16 cellular contexts compared by ENCODE assay signal in the genomic region with DNA sequence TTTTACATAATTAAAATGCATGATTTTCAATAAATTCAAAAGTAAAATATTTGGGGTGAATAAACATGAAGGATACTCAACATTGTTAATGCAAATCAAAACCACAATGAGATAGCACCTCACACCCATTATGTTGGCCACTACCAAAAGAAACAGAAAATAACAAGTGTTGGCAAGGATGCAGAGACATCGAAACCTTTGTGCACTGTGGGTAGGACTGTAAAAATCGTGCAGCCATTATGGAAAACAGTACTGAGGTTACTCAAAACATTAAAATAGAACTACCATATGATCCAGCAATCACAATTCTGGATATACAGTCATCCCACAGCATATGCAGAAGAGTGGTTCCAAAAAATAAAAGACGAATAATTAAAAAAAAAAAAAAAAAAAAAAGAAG. TPM values are rescaled to one million over a fixed set of nuclear protein-coding genes. Genes with fewer than 3 reads are reported as not detected.
DNase-seq lines count a peak whose midpoint lies in the region; ATAC-seq lines count a peak whose summit lies in the region.
"Had no signal": no experiment of that assay in that cellular context is flagged by ENCODE, and none has a peak within 500 bp of the region (broad histone marks: within the 10 kb centered on the region; RNA-seq: fewer than 3 reads in every experiment).

No MANE protein-coding gene starts in this region.

- H3K36me3 Mint-ChIP-seq in activated CD4-positive, alpha-beta T cell treated with anti-CD3 and anti-CD28 coated beads for 36 hours (ENCODE audit: low read depth) = peaks cover 42% of the 10 kb centered on the region
- H3K36me3 Mint-ChIP-seq in activated CD4-positive, alpha-beta T cell treated with anti-CD3 and anti-CD28 coated beads, Interleukin-2, amount 10 ng/mL, durations not matched to agents 7 days and 5 days (ENCODE audit: low read depth) = peaks cover 50% of the 10 kb centered on the region
- H3K36me3 Mint-ChIP-seq in activated naive CD8-positive, alpha-beta T cell treated with anti-CD3 and anti-CD28 coated beads, Interleukin-2, amount 50 U/mL, for 24 hours (ENCODE audit: low read depth) = peaks cover 48% of the 10 kb centered on the region
- peaks cover 37% of the 10 kb centered on the region for H3K36me3 Mint-ChIP-seq in activated naive CD8-positive, alpha-beta T cell treated with anti-CD3 and anti-CD28 coated beads for 36 hours
- peaks cover 7% of the 10 kb centered on the region for H3K36me3 Mint-ChIP-seq in central memory CD8-positive, alpha-beta T cell (ENCODE audit: insufficient read depth)

- peaks cover 10% of the 10 kb centered on the region for H3K9me3 Mint-ChIP-seq in activated CD4-positive, alpha-beta T cell treated with anti-CD3 and anti-CD28 coated beads for 36 hours (ENCODE audit: low read depth)
- H3K9me3 Mint-ChIP-seq in activated CD4-positive, alpha-beta T cell treated with anti-CD3 and anti-CD28 coated beads, Interleukin-2, amount 10 ng/mL, durations not matched to agents 7 days and 5 days = peaks cover 18% of the 10 kb centered on the region
- no peaks in the 10 kb centered on the region for H3K9me3 Mint-ChIP-seq in activated naive CD8-positive, alpha-beta T cell treated with anti-CD3 and anti-CD28 coated beads, Interleukin-2, amount 50 U/mL, for 24 hours
- peaks cover 10% of the 10 kb centered on the region for H3K9me3 Mint-ChIP-seq in activated naive CD8-positive, alpha-beta T cell treated with anti-CD3 and anti-CD28 coated beads for 36 hours
- peaks cover 9% of the 10 kb centered on the region for H3K9me3 Mint-ChIP-seq in central memory CD8-positive, alpha-beta T cell

- H3K36me3 ChIP-seq in Karpas-422 (ENCODE audit: insufficient read depth, low read length) = peaks cover 26% of the 10 kb centered on the region
- H3K36me3 ChIP-seq: HAP-1 had no signal

- CTCF ChIA-PET in activated CD4-positive, alpha-beta T cell treated with anti-CD3 and anti-CD28 coated beads for 36 hours (lab: Charles Lee) = no interaction called here
- CTCF ChIA-PET in activated CD4-positive, alpha-beta T cell treated with anti-CD3 and anti-CD28 coated beads, Interleukin-2, amount 10 ng/mL, durations not matched to agents 7 days and 5 days (lab: Charles Lee) = no interaction called here

- H3K79me2 ChIP-seq in Karpas-422 (ENCODE audit: low read length) = peaks cover 98% of the 10 kb centered on the region

- H3K4me2 ChIP-seq in Karpas-422 (ENCODE audit: low read depth, low read length, poor library complexity, severe bottlenecking) = no peak overlapping the region

- H3K27me3 Mint-ChIP-seq in activated CD4-positive, alpha-beta T cell treated with anti-CD3 and anti-CD28 coated beads for 36 hours = no peaks in the 10 kb centered on the region
- H3K27me3 Mint-ChIP-seq in activated CD4-positive, alpha-beta T cell treated with anti-CD3 and anti-CD28 coated beads, Interleukin-2, amount 10 ng/mL, durations not matched to agents 7 days and 5 days = no peaks in the 10 kb centered on the region
- H3K27me3 Mint-ChIP-seq in activated naive CD8-positive, alpha-beta T cell treated with anti-CD3 and anti-CD28 coated beads, Interleukin-2, amount 50 U/mL, for 24 hours = no peaks in the 10 kb centered on the region
- no peaks in the 10 kb centered on the region for H3K27me3 Mint-ChIP-seq in activated naive CD8-positive, alpha-beta T cell treated with anti-CD3 and anti-CD28 coated beads for 36 hours
- H3K27me3 Mint-ChIP-seq in central memory CD8-positive, alpha-beta T cell = no peaks in the 10 kb centered on the region
- H3K27me3 Mint-ChIP-seq: CD8-positive, alpha-beta memory T cell had no signal

- no peaks in the 10 kb centered on the region for H4K20me1 ChIP-seq in Karpas-422 (ENCODE audit: insufficient read depth, low read depth, low read length)

- POLR2A ChIA-PET in activated CD4-positive, alpha-beta T cell treated with anti-CD3 and anti-CD28 coated beads for 36 hours (lab: Charles Lee) = no interaction called here
- POLR2A ChIA-PET in activated CD4-positive, alpha-beta T cell treated with anti-CD3 and anti-CD28 coated beads, Interleukin-2, amount 10 ng/mL, durations not matched to agents 7 days and 5 days (lab: Charles Lee) = no interaction called here

- no peak overlapping the region for H2AFZ ChIP-seq in Karpas-422 (ENCODE audit: low read length)

- no peaks in the 10 kb centered on the region for H3K9me2 ChIP-seq in Karpas-422 (replicated peaks; ENCODE audit: insufficient read depth, low read length)

- H3K27ac ChIP-seq in Karpas-422 (ENCODE audit: low read length) = no peak overlapping the region
- H3K27ac ChIP-seq: 22Rv1 had no signal

- no peak for DNase-seq in activated CD4-positive, alpha-beta T cell treated with anti-CD3 and anti-CD28 coated beads for 36 hours
- DNase-seq in activated CD4-positive, alpha-beta T cell treated with anti-CD3 and anti-CD28 coated beads, Interleukin-2, amount 10 ng/mL, durations not matched to agents 7 days and 5 days = no peak
- DNase-seq in activated naive CD8-positive, alpha-beta T cell treated with anti-CD3 and anti-CD28 coated beads, Interleukin-2, amount 50 U/mL, for 24 hours = no peak
- DNase-seq in activated naive CD8-positive, alpha-beta T cell treated with anti-CD3 and anti-CD28 coated beads for 36 hours = no peak
- DNase-seq in central memory CD8-positive, alpha-beta T cell (ENCODE audit: low spot score in 2 of 2) = no peak
- no peak for DNase-seq in stimulated activated naive CD8-positive, alpha-beta T cell treated with anti-CD3 and anti-CD28 coated beads, Interleukin-15, Interleukin-2, amounts not matched to agents 100 U/mL and 50 U/mL, for 24 hours
- DNase-seq in Karpas-422 = no peak
- DNase-seq: Caco-2; CD8-positive, alpha-beta memory T cell; DND-41; GDM1; GOT3 had no signal

- intact Hi-C loops in activated CD4-positive, alpha-beta T cell treated with anti-CD3 and anti-CD28 coated beads for 36 hours (cut with DNase I, micrococcal nuclease) = loop anchor here in 1 of 2 experiments (5.0 kb wide), 1 partner anchor 34 kb away; no protein-coding TSS in a partner anchor

- H3K9me3 ChIP-seq in Karpas-422 (ENCODE audit: low read length) = peaks cover 4% of the 10 kb centered on the region; the same call in 1 of the 2 replicates
- H3K9me3 ChIP-seq: Caco-2 had no signal

- H3K27me3 ChIP-seq in Karpas-422 (ENCODE audit: low read length) = no peaks in the 10 kb centered on the region

- peaks cover 52% of the 10 kb centered on the region for H3K4me1 ChIP-seq in Karpas-422 (ENCODE audit: low read length)

- no peak overlapping the region for H3K4me3 ChIP-seq in Karpas-422 (ENCODE audit: low read length)
- H3K4me3 ChIP-seq: HAP-1 had no signal

- peaks cover 52% of the 10 kb centered on the region for H3K4me1 Mint-ChIP-seq in activated CD4-positive, alpha-beta T cell treated with anti-CD3 and anti-CD28 coated beads for 36 hours
- peaks cover 53% of the 10 kb centered on the region for H3K4me1 Mint-ChIP-seq in activated CD4-positive, alpha-beta T cell treated with anti-CD3 and anti-CD28 coated beads, Interleukin-2, amount 10 ng/mL, durations not matched to agents 7 days and 5 days
- H3K4me1 Mint-ChIP-seq in activated naive CD8-positive, alpha-beta T cell treated with anti-CD3 and anti-CD28 coated beads, Interleukin-2, amount 50 U/mL, for 24 hours = peaks cover 61% of the 10 kb centered on the region
- peaks cover 38% of the 10 kb centered on the region for H3K4me1 Mint-ChIP-seq in activated naive CD8-positive, alpha-beta T cell treated with anti-CD3 and anti-CD28 coated beads for 36 hours
- peaks cover 6% of the 10 kb centered on the region for H3K4me1 Mint-ChIP-seq in central memory CD8-positive, alpha-beta T cell

- no peak overlapping the region for H3K27ac Mint-ChIP-seq in activated CD4-positive, alpha-beta T cell treated with anti-CD3 and anti-CD28 coated beads for 36 hours
- H3K27ac Mint-ChIP-seq in activated CD4-positive, alpha-beta T cell treated with anti-CD3 and anti-CD28 coated beads, Interleukin-2, amount 10 ng/mL, durations not matched to agents 7 days and 5 days = no peak overlapping the region
- no peak overlapping the region for H3K27ac Mint-ChIP-seq in activated naive CD8-positive, alpha-beta T cell treated with anti-CD3 and anti-CD28 coated beads, Interleukin-2, amount 50 U/mL, for 24 hours
- no peak overlapping the region for H3K27ac Mint-ChIP-seq in activated naive CD8-positive, alpha-beta T cell treated with anti-CD3 and anti-CD28 coated beads for 36 hours
- peak overlapping the region; percentile 19 for H3K27ac Mint-ChIP-seq in central memory CD8-positive, alpha-beta T cell (ENCODE audit: low read depth)
- H3K27ac Mint-ChIP-seq: CD8-positive, alpha-beta memory T cell had no signal

- peak; percentile 60 for ATAC-seq in activated CD4-positive, alpha-beta T cell treated with anti-CD3 and anti-CD28 coated beads for 36 hours
- ATAC-seq in activated naive CD8-positive, alpha-beta T cell treated with anti-CD3 and anti-CD28 coated beads, Interleukin-2, amount 50 U/mL, for 24 hours = peak; percentile 54
- no peak for ATAC-seq in central memory CD8-positive, alpha-beta T cell (replicated peaks; ENCODE audit: extremely low read depth, poor library complexity, severe bottlenecking)
- peak; percentile 52 for ATAC-seq in stimulated activated naive CD8-positive, alpha-beta T cell treated with anti-CD3 and anti-CD28 coated beads, Interleukin-15, Interleukin-2, amounts not matched to agents 100 U/mL and 50 U/mL, for 24 hours
- ATAC-seq in GM21360 (IDR thresholded peaks at IDR 0.05; ENCODE audit: unreplicated experiment) = no peak

- H3K4me3 Mint-ChIP-seq in activated CD4-positive, alpha-beta T cell treated with anti-CD3 and anti-CD28 coated beads for 36 hours = no peak overlapping the region
- no peak overlapping the region for H3K4me3 Mint-ChIP-seq in activated CD4-positive, alpha-beta T cell treated with anti-CD3 and anti-CD28 coated beads, Interleukin-2, amount 10 ng/mL, durations not matched to agents 7 days and 5 days
- no peak overlapping the region for H3K4me3 Mint-ChIP-seq in activated naive CD8-positive, alpha-beta T cell treated with anti-CD3 and anti-CD28 coated beads, Interleukin-2, amount 50 U/mL, for 24 hours
- no peak overlapping the region for H3K4me3 Mint-ChIP-seq in activated naive CD8-positive, alpha-beta T cell treated with anti-CD3 and anti-CD28 coated beads for 36 hours
- H3K4me3 Mint-ChIP-seq in central memory CD8-positive, alpha-beta T cell = peak overlapping the region; percentile 11
- H3K4me3 Mint-ChIP-seq: CD14-positive monocyte; CD8-positive, alpha-beta memory T cell had no signal

- H3K9ac ChIP-seq in Karpas-422 (ENCODE audit: low read length) = no peak overlapping the region

RNA-seq across cellular contexts. Expression of gene EZH2, which starts 13.1 kb away (rescaled TPM):
- total RNA-seq in activated CD4-positive, alpha-beta T cell treated with anti-CD3 and anti-CD28 coated beads for 36 hours = 100 to 1,000 TPM; 117 to 126 TPM
- total RNA-seq in activated CD4-positive, alpha-beta T cell treated with anti-CD3 and anti-CD28 coated beads, Interleukin-2, amount 10 ng/mL, durations not matched to agents 7 days and 5 days = 100 to 1,000 TPM; 120 to 128 TPM
- total RNA-seq in activated naive CD8-positive, alpha-beta T cell treated with anti-CD3 and anti-CD28 coated beads for 36 hours = 100 to 1,000 TPM; 109 to 111 TPM
- 53.3 and 57.3 TPM in 2 replicates for total RNA-seq in Karpas-422 (2014; rRNA removed; shearing (Covaris generic); ENCODE audit: low replicate concordance)

Comparison
In these comparisons a context has a peak if more than half of its experiments do, and no peak if none do; other contexts are left out.
1. ATAC-seq: peak in activated CD4-positive, alpha-beta T cell treated with anti-CD3 and anti-CD28 coated beads for 36 hours (single experiment), activated naive CD8-positive, alpha-beta T cell treated with anti-CD3 and anti-CD28 coated beads, Interleukin-2, amount 50 U/mL, for 24 hours (single experiment) and stimulated activated naive CD8-positive, alpha-beta T cell treated with anti-CD3 and anti-CD28 coated beads, Interleukin-15, Interleukin-2, amounts not matched to agents 100 U/mL and 50 U/mL, for 24 hours (single experiment); none in central memory CD8-positive, alpha-beta T cell (single experiment) and GM21360 (single experiment).